Comparison of ENCODE assay signal across 10 cellular contexts in genomic region chr1:221622389-221622788, GRCh38.
"Had no signal": no experiment of that assay in that cellular context is flagged by ENCODE, and none has a peak within 500 bp of the region (broad histone marks: within the 10 kb centered on the region; RNA-seq: fewer than 3 reads in every experiment).

No MANE protein-coding gene starts in this region.

- ATAC-seq: HCT116 had no signal

- H3K4me3 ChIP-seq: GM23248, HAP-1 had no signal

- H3K4me2 ChIP-seq: KMS-11 had no signal

- H3K36me3 ChIP-seq: HAP-1 had no signal

- H3K4me1 ChIP-seq: HAP-1 had no signal

- H3K9me3 ChIP-seq: HAP-1 had no signal

- H3K27ac ChIP-seq: GM23248, HL-60, KMS-11 had no signal

- DNase-seq: GM23248, GOT3, H7, HFFc6, IMR-90, KBM-7 had no signal
